ENCODE assay signal across 14 cellular contexts in the genomic region with DNA sequence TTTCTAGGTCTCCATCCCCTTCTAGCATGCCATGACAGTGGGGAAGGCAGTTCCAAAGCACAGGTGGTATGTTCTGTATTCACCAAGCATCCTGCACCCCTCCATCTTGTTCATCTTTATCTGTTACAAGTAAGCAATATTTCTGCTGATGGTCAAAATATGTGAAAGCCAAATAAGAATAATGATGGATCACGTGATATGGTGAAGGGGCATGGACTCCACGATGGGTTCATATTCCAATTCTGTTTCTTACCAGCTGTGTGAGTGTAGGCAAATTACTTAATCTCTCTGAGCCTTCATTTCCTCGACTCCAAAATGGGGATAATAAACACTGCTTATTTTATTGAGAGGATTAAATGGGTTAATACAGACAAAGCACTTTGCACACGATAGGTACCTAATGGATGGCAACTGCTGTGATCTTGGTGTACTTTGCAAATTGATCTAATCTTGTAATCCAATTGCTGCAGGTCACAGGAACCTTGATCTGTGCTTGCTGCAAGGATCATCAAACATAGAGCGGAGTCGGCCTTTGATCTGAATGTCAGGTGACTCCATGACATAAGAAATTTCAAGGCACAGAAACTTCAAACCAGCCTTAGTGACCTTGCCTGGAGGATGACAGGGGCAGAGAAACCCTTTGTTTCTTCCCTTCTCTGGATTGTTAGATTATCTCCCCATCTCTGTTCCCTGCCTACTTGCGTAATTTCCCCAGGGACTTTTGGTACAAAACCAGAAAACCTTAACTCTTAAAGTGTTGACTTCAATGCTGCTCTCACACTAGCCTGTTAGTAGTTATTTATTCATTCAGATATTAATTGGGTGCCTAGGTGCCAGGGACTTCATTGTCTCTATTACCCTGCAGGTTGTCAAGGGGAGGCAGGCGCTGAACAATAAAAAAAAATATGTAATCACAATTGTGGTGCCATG. TPM values are rescaled to one million over a fixed set of nuclear protein-coding genes. Genes with fewer than 3 reads are reported as not detected.
DNase-seq lines count a peak whose midpoint lies in the region; ATAC-seq and TF ChIP-seq lines count a peak whose summit lies in the region.
"Had no signal": no experiment of that assay in that cellular context is flagged by ENCODE, and none has a peak within 500 bp of the region (broad histone marks: within the 10 kb centered on the region; RNA-seq: fewer than 3 reads in every experiment).

No MANE protein-coding gene starts in this region.

- no peaks in the 10 kb centered on the region for H4K20me1 ChIP-seq in H9 (ENCODE audit: control insufficient read depth, insufficient read depth, insufficient read length)

- no peak overlapping the region for H3K9ac ChIP-seq in H9 (ENCODE audit: extremely low read depth, insufficient read length, low read length)
- H3K9ac ChIP-seq: KMS-11 had no signal

- H3K27ac Mint-ChIP-seq in H9, result peak overlapping the region in 2 of 3 experiments; percentile 16 to 46; a peak in 2 of 7 replicates
- H3K27ac Mint-ChIP-seq in activated naive CD8-positive, alpha-beta T cell treated with anti-CD3 and anti-CD28 coated beads for 36 hours, result peak overlapping the region; percentile 99

- H3K4me1 ChIP-seq in H9 (ENCODE audit: insufficient read depth, low read length) (0 out of 2 replicates have a peak, but pooled peaks cover 4% of the 10 kb centered on the region), right lobe of liver (peaks cover 0 to 82% (median 40%) of the 10 kb centered on the region in 4 donors)

- no peak overlapping the region for H3T11ph ChIP-seq in H9 (ENCODE audit: low read length)

- no peak overlapping the region for H3K4ac ChIP-seq in H9 (ENCODE audit: low read depth, low read length)

- H2BK120ac ChIP-seq in H9 (ENCODE audit: low read depth, low read length, poor library complexity, severe bottlenecking), result no peak overlapping the region

- DNase-seq in AG10803 (ENCODE audit: low read depth) (peak; percentile 34), H9 (no peak), right lobe of liver (peak in 1 of 3 donors; percentile 86), AG08396 (ENCODE audit: low spot score) (no peak), NCI-H748 treated with DMSO at 0.1 percent for 48 hours (lab: John Stamatoyannopoulos, UW) (no peak)
- no peak for DNase-seq in activated naive CD8-positive, alpha-beta T cell treated with anti-CD3 and anti-CD28 coated beads for 36 hours
- DNase-seq: dorsolateral prefrontal cortex, heart left ventricle, NCI-H446, Right ventricle myocardium superior had no signal

- peaks cover 0 to 10% (median 0%) of the 10 kb centered on the region in 4 donors for H3K36me3 ChIP-seq in right lobe of liver

- no peaks in the 10 kb centered on the region for H3K79me1 ChIP-seq in H9 (ENCODE audit: insufficient read depth, low read depth, low read length, poor library complexity, severe bottlenecking)

- no peaks in the 10 kb centered on the region for H3K27me3 Mint-ChIP-seq in H9 (ENCODE audit: low read depth)
- no peaks in the 10 kb centered on the region for H3K27me3 Mint-ChIP-seq in activated naive CD8-positive, alpha-beta T cell treated with anti-CD3 and anti-CD28 coated beads for 36 hours

- no peak overlapping the region for H2BK5ac ChIP-seq in H9 (ENCODE audit: insufficient read length, low read length)

- H3K27me3 ChIP-seq in H9 (ENCODE audit: insufficient read depth, low read length) (no peaks in the 10 kb centered on the region), right lobe of liver (no peaks in the 10 kb centered on the region)
- H3K27me3 ChIP-seq: dorsolateral prefrontal cortex, heart left ventricle had no signal

- H3K56ac ChIP-seq in H9 (ENCODE audit: insufficient read length, low read depth, low read length), result no peak overlapping the region

- no peaks in the 10 kb centered on the region for H3K9me3 Mint-ChIP-seq in H9
- peaks cover 1% of the 10 kb centered on the region for H3K9me3 Mint-ChIP-seq in activated naive CD8-positive, alpha-beta T cell treated with anti-CD3 and anti-CD28 coated beads for 36 hours

- H4K5ac ChIP-seq in H9 (ENCODE audit: insufficient read length, low read depth, low read length), result no peak overlapping the region

- no peak overlapping the region for H3K4me3 Mint-ChIP-seq in H9
- peak overlapping the region; percentile 16 for H3K4me3 Mint-ChIP-seq in activated naive CD8-positive, alpha-beta T cell treated with anti-CD3 and anti-CD28 coated beads for 36 hours

- no peak overlapping the region for H2BK20ac ChIP-seq in H9 (ENCODE audit: low read depth, low read length, poor library complexity, severe bottlenecking)

- no peak overlapping the region for H3K4me2 ChIP-seq in H9 (ENCODE audit: insufficient read depth, insufficient read length, low read length)

- H4K8ac ChIP-seq in H9 (replicated peaks; ENCODE audit: insufficient read length, low read depth, low read length), result no peak overlapping the region

- H3K9me3 ChIP-seq in H9 (ENCODE audit: control insufficient read depth, low read depth, low read length) (no peaks in the 10 kb centered on the region), right lobe of liver (no peaks in the 10 kb centered on the region)
- H3K9me3 ChIP-seq: heart left ventricle had no signal

- no peaks in the 10 kb centered on the region for H3K23me2 ChIP-seq in H9 (ENCODE audit: insufficient read length, low read depth, low read length, poor library complexity, severe bottlenecking)

- no peak overlapping the region for H3K23ac ChIP-seq in H9 (ENCODE audit: insufficient read length, low read depth, low read length)

- no peak overlapping the region for H2AFZ ChIP-seq in H9 (ENCODE audit: low read length)

- ATAC-seq in right lobe of liver (peak; percentile 16 to 60 (median 35)), HG03460 (IDR thresholded peaks at IDR 0.05; ENCODE audit: unreplicated experiment) (no peak), HG03432 (IDR thresholded peaks at IDR 0.05; ENCODE audit: unreplicated experiment) (no peak)

- intact Hi-C loops in right lobe of liver (cut with DNase I), result no loop called here

- H3K4me1 Mint-ChIP-seq in H9, result peaks cover 41 to 57% of the 10 kb centered on the region in 2 experiments
- H3K4me1 Mint-ChIP-seq in activated naive CD8-positive, alpha-beta T cell treated with anti-CD3 and anti-CD28 coated beads for 36 hours, result peaks cover 55% of the 10 kb centered on the region

- H3K14ac ChIP-seq in H9 (ENCODE audit: insufficient read depth, low read length), result no peak overlapping the region

- WGBS in H9 (ENCODE audit: extremely low coverage, insufficient read length, low lambda C conversion rate), result no CpG with 5 or more reads among the region's 8 CpGs
- 27% methylated on average over 8 of the region's 8 CpGs for WGBS in right lobe of liver (ENCODE audit: insufficient coverage, low coverage, low lambda C conversion rate, missing lambda C conversion rate)

- H4K91ac ChIP-seq in H9 (ENCODE audit: insufficient read length, low read depth, low read length), result no peak overlapping the region

- H3K79me2 ChIP-seq in H9 (ENCODE audit: insufficient read depth, low read length), result no peaks in the 10 kb centered on the region

- H3K27ac ChIP-seq in H9 (ENCODE audit: insufficient read length, low read depth, low read length), result no peak overlapping the region
- H3K27ac ChIP-seq in right lobe of liver, result peak overlapping the region; percentile 56 to 94 (median 83)
- H3K27ac ChIP-seq: dorsolateral prefrontal cortex, KMS-11 had no signal

- no peak for TF ChIP-seq POLR2A in right lobe of liver (IDR thresholded peaks at IDR 0.05)

- H3K4me3 ChIP-seq in AG10803 (ENCODE audit: low read length) (no peak overlapping the region), right lobe of liver (no peak overlapping the region)
- H3K4me3 ChIP-seq: dorsolateral prefrontal cortex, heart left ventricle had no signal

- no peak for TF ChIP-seq CTCF in AG10803 (conservative IDR thresholded peaks at IDR 0.05; ENCODE audit: low read length)
- no peak for TF ChIP-seq CTCF in H9 (conservative IDR thresholded peaks at IDR 0.05)
- no peak for TF ChIP-seq CTCF in right lobe of liver (IDR thresholded peaks at IDR 0.05)

- no peak overlapping the region for H2AK5ac ChIP-seq in H9 (ENCODE audit: insufficient read length, low read length)

- no peak overlapping the region for H2BK12ac ChIP-seq in H9 (ENCODE audit: insufficient read length, low read depth, low read length)

- no peak overlapping the region for H2BK15ac ChIP-seq in H9 (ENCODE audit: low read depth, low read length)

- no peak overlapping the region for H3K18ac ChIP-seq in H9 (ENCODE audit: insufficient read length, low read depth, low read length)

- H3K36me3 Mint-ChIP-seq in H9 (ENCODE audit: insufficient read depth in 1 of 3, low read depth in 3 of 3), result peaks cover 0 to 2% (median 1%) of the 10 kb centered on the region in 3 experiments; a peak in 2 of 7 replicates
- H3K36me3 Mint-ChIP-seq in activated naive CD8-positive, alpha-beta T cell treated with anti-CD3 and anti-CD28 coated beads for 36 hours, result peaks cover 63% of the 10 kb centered on the region

RNA-seq across cellular contexts. Expression of gene SIAH2, which starts 25.8 kb away (rescaled TPM):
- 17.4 and 18.6 TPM in 2 replicates for total RNA-seq in H9 (2021)
- 10 to 100 TPM; 89.1 to 94.4 TPM for total RNA-seq in activated naive CD8-positive, alpha-beta T cell treated with anti-CD3 and anti-CD28 coated beads for 36 hours
- 10 to 100 TPM; 20.5 to 53.0 (median 36.5) TPM for total RNA-seq in right lobe of liver

RNA-seq across cellular contexts. Expression of gene ERICH6, which starts 33.4 kb away (rescaled TPM):
- not detected in 2 replicates for total RNA-seq in H9 (2021)
- total RNA-seq in activated naive CD8-positive, alpha-beta T cell treated with anti-CD3 and anti-CD28 coated beads for 36 hours, result not detected
- total RNA-seq in right lobe of liver, result under 1 TPM in 1 of 6 experiments, not detected in 5; 0.49 TPM
- total RNA-seq: lung microvascular endothelial cell, Right ventricle myocardium superior had no signal

Comparison
In these comparisons a context has a peak if more than half of its experiments do, and no peak if none do; other contexts are left out.
1. ATAC-seq: peak in right lobe of liver (4 of 4); none in HG03460 (single experiment) and HG03432 (single experiment).